Comparison of ENCODE assay signal across 8 cellular contexts in genomic region chr10:26861326-26861998, GRCh38. TPM values are rescaled to one million over a fixed set of nuclear protein-coding genes. Genes with fewer than 3 reads are reported as not detected.
DNase-seq lines count a peak whose midpoint lies in the region; ATAC-seq and TF ChIP-seq lines count a peak whose summit lies in the region.

No MANE protein-coding gene starts in this region.

- TF ChIP-seq CTCF in HFF-Myc (IDR thresholded peaks at IDR 0.05; ENCODE audit: low read depth, low read length, missing control alignments) (no peak), WTC11 (IDR thresholded peaks at IDR 0.05) (peak; percentile 56), foreskin keratinocyte (conservative IDR thresholded peaks at IDR 0.05) (no peak)

- H3K4me1 Mint-ChIP-seq in WTC11: peaks cover 23% of the 10 kb centered on the region
- H3K4me1 Mint-ChIP-seq in stimulated activated effector memory CD8-positive, alpha-beta T cell treated with anti-CD3 and anti-CD28 coated beads, Interleukin-12 subunit alpha, Interleukin-12 subunit beta, amount 100 ng/mL, for 72 hours: peaks cover 21% of the 10 kb centered on the region

- no peak overlapping the region for H3K4me3 Mint-ChIP-seq in WTC11
- H3K4me3 Mint-ChIP-seq in stimulated activated effector memory CD8-positive, alpha-beta T cell treated with anti-CD3 and anti-CD28 coated beads, Interleukin-12 subunit alpha, Interleukin-12 subunit beta, amount 100 ng/mL, for 72 hours: peak overlapping the region; percentile 85

- in situ Hi-C loops in KBM-7 (cut with MboI; ENCODE audit: low pct_unique_long_range_greater_than_20kb, low sequenced_read_pairs): no loop called here

- H3K27ac Mint-ChIP-seq in WTC11: peak overlapping the region; percentile 92
- peak overlapping the region; percentile 96 for H3K27ac Mint-ChIP-seq in stimulated activated effector memory CD8-positive, alpha-beta T cell treated with anti-CD3 and anti-CD28 coated beads, Interleukin-12 subunit alpha, Interleukin-12 subunit beta, amount 100 ng/mL, for 72 hours

- CTCF ChIA-PET in WTC11 (lab: Charles Lee): interaction anchor here (1.0 to 2.1 kb wide), 8 partner anchors 9 to 210 kb away, joined by 3 to 9 read pairs (median 4); no protein-coding TSS in a partner anchor

- peaks cover 7% of the 10 kb centered on the region for H3K4me1 ChIP-seq in foreskin keratinocyte

- POLR2A ChIA-PET in WTC11 (lab: Charles Lee): interaction anchor here (1.7 kb wide), 1 partner anchor 136 kb away, joined by 4 read pairs; no protein-coding TSS in a partner anchor

- H3K27me3 ChIP-seq in foreskin keratinocyte: no peaks in the 10 kb centered on the region

- DNase-seq in HFF-Myc (ENCODE audit: extremely low read depth, low read depth) (no peak), WTC11 (ENCODE audit: low spot score) (no peak), foreskin keratinocyte (no peak), NCI-H1930 (lab: John Stamatoyannopoulos, UW) (no peak), KBM-7 (no peak)
- DNase-seq in stimulated activated effector memory CD8-positive, alpha-beta T cell treated with anti-CD3 and anti-CD28 coated beads, Interleukin-12 subunit alpha, Interleukin-12 subunit beta, amount 100 ng/mL, for 72 hours (ENCODE audit: low spot score in 2 of 2): no peak
- DNase-seq in stimulated activated naive CD4-positive, alpha-beta T cell treated with Interleukin-2 at 50 U/mL for 16 hours (lab: John Stamatoyannopoulos, UW): no peak

- H3K27ac ChIP-seq in foreskin keratinocyte: peak overlapping the region; percentile 99

- H3K36me3 Mint-ChIP-seq in WTC11: no peaks in the 10 kb centered on the region; the same call in 1 of the 2 replicates
- H3K36me3 Mint-ChIP-seq in stimulated activated effector memory CD8-positive, alpha-beta T cell treated with anti-CD3 and anti-CD28 coated beads, Interleukin-12 subunit alpha, Interleukin-12 subunit beta, amount 100 ng/mL, for 72 hours: peaks cover 36% of the 10 kb centered on the region

- no peaks in the 10 kb centered on the region for H3K9me3 Mint-ChIP-seq in WTC11
- H3K9me3 Mint-ChIP-seq in stimulated activated effector memory CD8-positive, alpha-beta T cell treated with anti-CD3 and anti-CD28 coated beads, Interleukin-12 subunit alpha, Interleukin-12 subunit beta, amount 100 ng/mL, for 72 hours: no peaks in the 10 kb centered on the region

- ATAC-seq in WTC11: no peak
- ATAC-seq in foreskin keratinocyte: no peak
- ATAC-seq in stimulated activated effector memory CD8-positive, alpha-beta T cell treated with anti-CD3 and anti-CD28 coated beads, Interleukin-12 subunit alpha, Interleukin-12 subunit beta, amount 100 ng/mL, for 72 hours: no peak
- ATAC-seq in HG02571 (IDR thresholded peaks at IDR 0.05; ENCODE audit: unreplicated experiment): no peak

- 0 out of 2 replicates have a peak overlapping the region, but pooled peaks have one; percentile 1 for H3K4me3 ChIP-seq in HFF-Myc (replicated peaks; ENCODE audit: low read depth, low read length)

- no peaks in the 10 kb centered on the region for H3K27me3 Mint-ChIP-seq in WTC11 (ENCODE audit: low read depth)

TF ChIP-seq in WTC11, 78 proteins besides CTCF, POLR2A, EP300 and RAD21:
- TF ChIP-seq E2F4 (CRISPR knock-in tag; IDR thresholded peaks at IDR 0.05; ENCODE audit: borderline replicate concordance, low read depth) (no peak), NR3C1 (CRISPR knock-in tag; conservative IDR thresholded peaks at IDR 0.05; ENCODE audit: low read depth) (no peak), ZNF317 (CRISPR knock-in tag; IDR thresholded peaks at IDR 0.05; ENCODE audit: borderline replicate concordance, low read depth) (no peak), ZNF121 (CRISPR knock-in tag; IDR thresholded peaks at IDR 0.05) (no peak), ERG (CRISPR knock-in tag; IDR thresholded peaks at IDR 0.05) (no peak), EMX1 (CRISPR knock-in tag; IDR thresholded peaks at IDR 0.05) (no peak), ETV6 (CRISPR knock-in tag; IDR thresholded peaks at IDR 0.05) (no peak), ZNF425 (CRISPR knock-in tag; conservative IDR thresholded peaks at IDR 0.05) (no peak), MYBL2 (CRISPR knock-in tag; IDR thresholded peaks at IDR 0.05) (no peak)

RNA-seq across cellular contexts. Expression of gene ABI1, which starts 0.7 kb away (rescaled TPM):
- 27.9 to 33.9 TPM (median 29.3 TPM) in 3 replicates for total RNA-seq in WTC11 (2021)
- total RNA-seq in foreskin keratinocyte: 44.3 and 51.9 TPM in 2 replicates
- 22.7 and 24.8 TPM in 2 replicates for polyA plus RNA-seq in foreskin keratinocyte
